In genomic region chr1:8720347-8720746, GRCh38 we compare ENCODE assay signal across 20 cellular contexts.
"Had no signal": no experiment of that assay in that cellular context is flagged by ENCODE, and none has a peak within 500 bp of the region (broad histone marks: within the 10 kb centered on the region; RNA-seq: fewer than 3 reads in every experiment).

No MANE protein-coding gene starts in this region.

- H3K4me2 ChIP-seq: hepatocyte had no signal

- H3K36me3 ChIP-seq: transverse colon had no signal

- DNase-seq: activated B cell treated with CpG ODN at 0.5 μM for 24 hours; activated CD4-positive, alpha-beta T cell treated with anti-CD3 and anti-CD28 coated beads, Interleukin-2, amount 50 U/mL, for 1 hour; activated CD8-positive, alpha-beta T cell treated with anti-CD3 and anti-CD28 coated beads for 36 hours; activated gamma-delta T cell treated with Interleukin-2 at 50 U/mL for 16 hours; activated T-cell treated with anti-CD3 and anti-CD28 coated beads, Interleukin-2, amount 50 U/mL, for 4 hours; dermis blood vessel endothelial cell; effector CD4-positive, alpha-beta T cell; left cardiac atrium; left ventricle myocardium superior; natural killer cell; posterior cingulate gyrus; right cardiac atrium; stimulated activated CD4-positive, alpha-beta T cell treated with anti-CD3 and anti-CD28 coated beads, Interleukin-15, amount 100 ng/mL, for 24 hours; stimulated activated CD4-positive, alpha-beta T cell treated with anti-CD3 and anti-CD28 coated beads, Interleukin-2, amount 100 ng/mL, for 24 hours; stimulated activated naive CD4-positive, alpha-beta T cell treated with Interleukin-2 at 50 U/mL for 16 hours; T-helper 1 cell; transverse colon had no signal

- H3K4me1 Mint-ChIP-seq: activated T-helper 17 cell treated with anti-CD3 and anti-CD28 coated beads, Interleukin-2, amount 50 U/mL, for 72 hours had no signal

- H2AFZ ChIP-seq: hepatocyte had no signal

- H3K9me3 ChIP-seq: transverse colon had no signal

- H3K27ac Mint-ChIP-seq: activated B cell treated with CpG ODN at 0.5 μM for 24 hours; activated CD8-positive, alpha-beta T cell treated with anti-CD3 and anti-CD28 coated beads for 36 hours; activated naive CD4-positive, alpha-beta T cell treated with anti-CD3 and anti-CD28 coated beads, Interleukin-2, amount 50 U/mL, for 24 hours; activated T-helper 17 cell treated with anti-CD3 and anti-CD28 coated beads, Interleukin-2, amount 50 U/mL, for 72 hours; natural killer cell had no signal

- H3K27me3 Mint-ChIP-seq: activated B cell treated with CpG ODN at 0.5 μM for 24 hours; activated CD8-positive, alpha-beta T cell treated with anti-CD3 and anti-CD28 coated beads for 36 hours; activated naive CD4-positive, alpha-beta T cell treated with anti-CD3 and anti-CD28 coated beads, Interleukin-2, amount 50 U/mL, for 24 hours; activated T-helper 17 cell treated with anti-CD3 and anti-CD28 coated beads, Interleukin-2, amount 50 U/mL, for 72 hours had no signal

- H3K27ac ChIP-seq: hepatocyte, transverse colon had no signal

- H3K9me3 Mint-ChIP-seq: activated B cell treated with CpG ODN at 0.5 μM for 24 hours; activated CD8-positive, alpha-beta T cell treated with anti-CD3 and anti-CD28 coated beads for 36 hours; activated naive CD4-positive, alpha-beta T cell treated with anti-CD3 and anti-CD28 coated beads, Interleukin-2, amount 50 U/mL, for 24 hours; activated T-cell treated with anti-CD3 and anti-CD28 coated beads, Interleukin-2, amount 50 U/mL, for 4 hours; activated T-helper 17 cell treated with anti-CD3 and anti-CD28 coated beads, Interleukin-2, amount 50 U/mL, for 72 hours; natural killer cell had no signal

- ATAC-seq: activated CD8-positive, alpha-beta T cell treated with anti-CD3 and anti-CD28 coated beads for 36 hours; activated T-cell treated with anti-CD3 and anti-CD28 coated beads, Interleukin-2, amount 50 U/mL, for 4 hours; activated T-helper 17 cell treated with anti-CD3 and anti-CD28 coated beads, Interleukin-2, amount 50 U/mL, for 72 hours; left cardiac atrium; left ventricle myocardium superior; natural killer cell; right cardiac atrium had no signal

- H3K4me3 Mint-ChIP-seq: activated B cell treated with CpG ODN at 0.5 μM for 24 hours; activated CD8-positive, alpha-beta T cell treated with anti-CD3 and anti-CD28 coated beads for 36 hours; activated naive CD4-positive, alpha-beta T cell treated with anti-CD3 and anti-CD28 coated beads, Interleukin-2, amount 50 U/mL, for 24 hours; activated T-cell treated with anti-CD3 and anti-CD28 coated beads, Interleukin-2, amount 50 U/mL, for 4 hours; activated T-helper 17 cell treated with anti-CD3 and anti-CD28 coated beads, Interleukin-2, amount 50 U/mL, for 72 hours; natural killer cell had no signal

- H3K27me3 ChIP-seq: hepatocyte, transverse colon had no signal

- H3K36me3 Mint-ChIP-seq: natural killer cell had no signal

- H3K4me3 ChIP-seq: hepatocyte, transverse colon had no signal
